Comparison of ENCODE assay signal across 20 cellular contexts in genomic region chr6:168139121-168139520, GRCh38.
"Had no signal": no experiment of that assay in that cellular context is flagged by ENCODE, and none has a peak within 500 bp of the region (broad histone marks: within the 10 kb centered on the region; RNA-seq: fewer than 3 reads in every experiment).

No MANE protein-coding gene starts in this region.

- H3K9me3 Mint-ChIP-seq: activated CD4-positive, alpha-beta memory T cell treated with anti-CD3 and anti-CD28 coated beads for 36 hours; activated naive CD4-positive, alpha-beta T cell treated with anti-CD3 and anti-CD28 coated beads, Interleukin-2, amount 10 ng/mL, durations not matched to agents 7 days and 5 days; dendritic cell treated with granulocyte-macrophage colony-stimulating factor and Interleukin-4, amounts not matched to agents 40 ng/mL and 50 ng/mL, for 4 days; natural killer cell; stimulated activated naive CD8-positive, alpha-beta T cell treated with anti-CD3 and anti-CD28 coated beads, Interleukin-15, Interleukin-2, amounts not matched to agents 100 ng/mL and 50 ng/mL, for 24 hours; WTC11 had no signal

- H3K4me1 ChIP-seq: breast epithelium, SJSA1, transverse colon had no signal

- H3K9me3 ChIP-seq: breast epithelium, neutrophil, SJSA1, transverse colon had no signal

- ATAC-seq: activated CD4-positive, alpha-beta T cell treated with anti-CD3 and anti-CD28 coated beads for 36 hours; natural killer cell; right cardiac atrium; WTC11 had no signal

- H3K36me3 ChIP-seq: breast epithelium, neutrophil, SJSA1, transverse colon had no signal

- H3K27ac Mint-ChIP-seq: activated CD4-positive, alpha-beta memory T cell treated with anti-CD3 and anti-CD28 coated beads for 36 hours; activated CD4-positive, alpha-beta T cell treated with anti-CD3 and anti-CD28 coated beads for 36 hours; activated naive CD4-positive, alpha-beta T cell treated with anti-CD3 and anti-CD28 coated beads, Interleukin-2, amount 10 ng/mL, durations not matched to agents 7 days and 5 days; dendritic cell treated with granulocyte-macrophage colony-stimulating factor and Interleukin-4, amounts not matched to agents 40 ng/mL and 50 ng/mL, for 4 days; natural killer cell; stimulated activated naive CD8-positive, alpha-beta T cell treated with anti-CD3 and anti-CD28 coated beads, Interleukin-15, Interleukin-2, amounts not matched to agents 100 ng/mL and 50 ng/mL, for 24 hours; WTC11 had no signal

- H3K36me3 Mint-ChIP-seq: activated CD4-positive, alpha-beta memory T cell treated with anti-CD3 and anti-CD28 coated beads for 36 hours; activated naive CD4-positive, alpha-beta T cell treated with anti-CD3 and anti-CD28 coated beads, Interleukin-2, amount 10 ng/mL, durations not matched to agents 7 days and 5 days; natural killer cell; WTC11 had no signal

- H3K4me1 Mint-ChIP-seq: activated CD4-positive, alpha-beta T cell treated with anti-CD3 and anti-CD28 coated beads for 36 hours; activated naive CD4-positive, alpha-beta T cell treated with anti-CD3 and anti-CD28 coated beads, Interleukin-2, amount 10 ng/mL, durations not matched to agents 7 days and 5 days; WTC11 had no signal

- DNase-seq: activated CD4-positive, alpha-beta memory T cell treated with anti-CD3 and anti-CD28 coated beads for 36 hours; activated CD4-positive, alpha-beta T cell treated with anti-CD3 and anti-CD28 coated beads for 36 hours; activated effector memory CD4-positive, alpha-beta T cell treated with Interleukin-2 at 50 U/mL for 16 hours; activated naive CD4-positive, alpha-beta T cell treated with anti-CD3 and anti-CD28 coated beads, Interleukin-2, amount 10 ng/mL, durations not matched to agents 7 days and 5 days; activated T-cell treated with anti-CD3 and anti-CD28 coated beads, Interleukin-2, amount 50 U/mL, for 48 hours; effector memory CD4-positive, alpha-beta T cell; natural killer cell; right cardiac atrium; stimulated activated CD4-positive, alpha-beta T cell treated with anti-CD3 and anti-CD28 coated beads, Interleukin-15, amount 100 ng/mL, for 24 hours; stimulated activated CD4-positive, alpha-beta T cell treated with anti-CD3 and anti-CD28 coated beads, Interleukin-2, amount 100 ng/mL, for 48 hours; T-helper 2 cell; transverse colon had no signal

- H3K4me3 Mint-ChIP-seq: activated CD4-positive, alpha-beta memory T cell treated with anti-CD3 and anti-CD28 coated beads for 36 hours; activated CD4-positive, alpha-beta T cell treated with anti-CD3 and anti-CD28 coated beads for 36 hours; activated naive CD4-positive, alpha-beta T cell treated with anti-CD3 and anti-CD28 coated beads, Interleukin-2, amount 10 ng/mL, durations not matched to agents 7 days and 5 days; dendritic cell treated with granulocyte-macrophage colony-stimulating factor and Interleukin-4, amounts not matched to agents 40 ng/mL and 50 ng/mL, for 4 days; natural killer cell; stimulated activated naive CD8-positive, alpha-beta T cell treated with anti-CD3 and anti-CD28 coated beads, Interleukin-15, Interleukin-2, amounts not matched to agents 100 ng/mL and 50 ng/mL, for 24 hours; WTC11 had no signal

- H3K27ac ChIP-seq: breast epithelium, neutrophil, SJSA1, skin epidermis, transverse colon had no signal

- H3K27me3 ChIP-seq: breast epithelium, transverse colon had no signal

- H3K4me3 ChIP-seq: breast epithelium, lung, SJSA1, skin epidermis, transverse colon had no signal
